1 cellular context compared by ENCODE assay signal in the genomic region with DNA sequence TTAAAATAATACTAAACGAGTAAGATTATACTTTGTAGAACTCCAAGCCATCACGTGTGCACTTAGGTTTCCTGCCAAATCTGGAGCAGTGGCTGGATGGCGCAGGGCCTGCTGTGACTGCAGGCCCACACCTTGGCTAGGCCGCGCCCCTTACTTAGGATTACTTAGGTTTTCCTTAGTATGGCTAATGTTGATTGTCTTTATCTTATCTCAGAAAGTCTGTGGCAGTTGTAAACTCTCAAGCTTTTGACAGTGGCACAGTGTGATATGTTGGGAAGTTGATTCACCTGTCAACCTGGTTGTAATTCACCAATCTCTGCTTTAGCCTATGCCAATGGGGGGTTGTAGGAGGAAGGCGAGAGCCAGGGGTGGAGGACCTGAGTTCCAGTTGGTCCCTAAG.
TF ChIP-seq lines count a peak whose summit lies in the region.

No MANE protein-coding gene starts in this region.

TF ChIP-seq in HCT116, 20 proteins besides CTCF, POLR2A, EP300 and RAD21 (continued from another document):
- TF ChIP-seq, protein P1, sequence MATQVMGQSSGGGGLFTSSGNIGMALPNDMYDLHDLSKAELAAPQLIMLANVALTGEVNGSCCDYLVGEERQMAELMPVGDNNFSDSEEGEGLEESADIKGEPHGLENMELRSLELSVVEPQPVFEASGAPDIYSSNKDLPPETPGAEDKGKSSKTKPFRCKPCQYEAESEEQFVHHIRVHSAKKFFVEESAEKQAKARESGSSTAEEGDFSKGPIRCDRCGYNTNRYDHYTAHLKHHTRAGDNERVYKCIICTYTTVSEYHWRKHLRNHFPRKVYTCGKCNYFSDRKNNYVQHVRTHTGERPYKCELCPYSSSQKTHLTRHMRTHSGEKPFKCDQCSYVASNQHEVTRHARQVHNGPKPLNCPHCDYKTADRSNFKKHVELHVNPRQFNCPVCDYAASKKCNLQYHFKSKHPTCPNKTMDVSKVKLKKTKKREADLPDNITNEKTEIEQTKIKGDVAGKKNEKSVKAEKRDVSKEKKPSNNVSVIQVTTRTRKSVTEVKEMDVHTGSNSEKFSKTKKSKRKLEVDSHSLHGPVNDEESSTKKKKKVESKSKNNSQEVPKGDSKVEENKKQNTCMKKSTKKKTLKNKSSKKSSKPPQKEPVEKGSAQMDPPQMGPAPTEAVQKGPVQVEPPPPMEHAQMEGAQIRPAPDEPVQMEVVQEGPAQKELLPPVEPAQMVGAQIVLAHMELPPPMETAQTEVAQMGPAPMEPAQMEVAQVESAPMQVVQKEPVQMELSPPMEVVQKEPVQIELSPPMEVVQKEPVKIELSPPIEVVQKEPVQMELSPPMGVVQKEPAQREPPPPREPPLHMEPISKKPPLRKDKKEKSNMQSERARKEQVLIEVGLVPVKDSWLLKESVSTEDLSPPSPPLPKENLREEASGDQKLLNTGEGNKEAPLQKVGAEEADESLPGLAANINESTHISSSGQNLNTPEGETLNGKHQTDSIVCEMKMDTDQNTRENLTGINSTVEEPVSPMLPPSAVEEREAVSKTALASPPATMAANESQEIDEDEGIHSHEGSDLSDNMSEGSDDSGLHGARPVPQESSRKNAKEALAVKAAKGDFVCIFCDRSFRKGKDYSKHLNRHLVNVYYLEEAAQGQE (IDR thresholded peaks at IDR 0.05; ENCODE audit: low read depth): no peak
- TF ChIP-seq, protein P2, sequence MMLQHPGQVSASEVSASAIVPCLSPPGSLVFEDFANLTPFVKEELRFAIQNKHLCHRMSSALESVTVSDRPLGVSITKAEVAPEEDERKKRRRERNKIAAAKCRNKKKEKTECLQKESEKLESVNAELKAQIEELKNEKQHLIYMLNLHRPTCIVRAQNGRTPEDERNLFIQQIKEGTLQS (IDR thresholded peaks at IDR 0.05): no peak
- TF ChIP-seq SIN3A (IDR thresholded peaks at IDR 0.05; ENCODE audit: low read depth): no peak
- no peak for TF ChIP-seq SRF (IDR thresholded peaks at IDR 0.05; ENCODE audit: low read depth)
- TF ChIP-seq CEBPB (IDR thresholded peaks at IDR 0.05; ENCODE audit: low read depth): no peak
